In genomic region chr17:41919840-41920579, GRCh38 we compare ENCODE assay signal across 9 cellular contexts. TPM values are rescaled to one million over a fixed set of nuclear protein-coding genes. Genes with fewer than 3 reads are reported as not detected.
DNase-seq lines count a peak whose midpoint lies in the region; ATAC-seq and TF ChIP-seq lines count a peak whose summit lies in the region.
"Had no signal": no experiment of that assay in that cellular context is flagged by ENCODE, and none has a peak within 500 bp of the region (broad histone marks: within the 10 kb centered on the region; RNA-seq: fewer than 3 reads in every experiment).

No MANE protein-coding gene starts in this region.

- H3K4me1 Mint-ChIP-seq in activated T-cell treated with anti-CD3 and anti-CD28 coated beads, Interleukin-2, amount 50 U/mL, for 72 hours (ENCODE audit: low read depth), result peaks cover 26% of the 10 kb centered on the region

- H3K27ac Mint-ChIP-seq in activated T-cell treated with anti-CD3 and anti-CD28 coated beads, Interleukin-2, amount 50 U/mL, for 72 hours, result no peak overlapping the region

- H3K9ac ChIP-seq in iPS-20b (ENCODE audit: low read depth, low read length), result peak overlapping the region; percentile 80; the same call in 1 of the 2 replicates

- peak; percentile 5 for DNase-seq in NCI-H2196 (lab: John Stamatoyannopoulos, UW; ENCODE audit: unreplicated experiment)
- no peak for DNase-seq in NCI-H2196 treated with DMSO at 0.1 percent for 48 hours (lab: John Stamatoyannopoulos, UW; ENCODE audit: unreplicated experiment)
- peak in 1 of 2 donors; percentile 6 for DNase-seq in activated T-cell treated with anti-CD3 and anti-CD28 coated beads, Interleukin-2, amount 50 U/mL, for 72 hours
- DNase-seq in stomach, result no peak
- DNase-seq: activated CD8-positive, alpha-beta memory T cell treated with anti-CD3 and anti-CD28 coated beads, Interleukin-2, amount 50 U/mL, for 4 hours had no signal

- H3K27ac ChIP-seq in iPS-20b (ENCODE audit: low read length) (peak overlapping the region; percentile 15), stomach (peak overlapping the region in 3 of 5 donors; percentile 90 to 94 (median 94))

- 67 to 77% (median 74%) methylated on average over 7 of the region's 7 CpGs for WGBS in stomach, 5 donors

- H3K4me1 ChIP-seq in iPS-20b (ENCODE audit: insufficient read depth, low read length), result peaks cover 21% of the 10 kb centered on the region; the same call in 1 of the 2 replicates
- peaks cover 30 to 43% (median 38%) of the 10 kb centered on the region in 4 donors for H3K4me1 ChIP-seq in stomach

- no peaks in the 10 kb centered on the region for H3K27me3 Mint-ChIP-seq in activated T-cell treated with anti-CD3 and anti-CD28 coated beads, Interleukin-2, amount 50 U/mL, for 72 hours (ENCODE audit: low read depth)

- no peaks in the 10 kb centered on the region for H3K27me3 ChIP-seq in iPS-20b (ENCODE audit: insufficient read depth, low read length)
- no peaks in the 10 kb centered on the region for H3K27me3 ChIP-seq in stomach

- intact Hi-C loops in stomach (cut with DNase I; ENCODE audit: low total_unique reads), result no loop called here

- no peak for TF ChIP-seq CTCF in stomach (IDR thresholded peaks at IDR 0.05)

- H3K9me3 Mint-ChIP-seq in activated T-cell treated with anti-CD3 and anti-CD28 coated beads, Interleukin-2, amount 50 U/mL, for 72 hours, result no peaks in the 10 kb centered on the region

- peak overlapping the region; percentile 95 to 97 for H3K4me3 Mint-ChIP-seq in activated T-cell treated with anti-CD3 and anti-CD28 coated beads, Interleukin-2, amount 50 U/mL, for 72 hours

- ATAC-seq in activated T-cell treated with anti-CD3 and anti-CD28 coated beads, Interleukin-2, amount 50 U/mL, for 72 hours (replicated peaks in 1 of 2), result no peak
- no peak for ATAC-seq in GM21423 (IDR thresholded peaks at IDR 0.05; ENCODE audit: unreplicated experiment)
- no peak for ATAC-seq in HG02798 (IDR thresholded peaks at IDR 0.05; ENCODE audit: poor library complexity, unreplicated experiment)
- ATAC-seq in HG02571 (IDR thresholded peaks at IDR 0.05; ENCODE audit: unreplicated experiment), result no peak

- H3K36me3 ChIP-seq in iPS-20b (ENCODE audit: insufficient read depth, low read depth, low read length) (peaks cover under 1% of the 10 kb centered on the region; the same call in 1 of the 2 replicates), stomach (no peaks in the 10 kb centered on the region)

- no peak for TF ChIP-seq POLR2A in stomach (IDR thresholded peaks at IDR 0.05)

- H3K36me3 Mint-ChIP-seq in activated T-cell treated with anti-CD3 and anti-CD28 coated beads, Interleukin-2, amount 50 U/mL, for 72 hours (ENCODE audit: insufficient read depth in 2 of 2), result peaks cover 0 to 2% of the 10 kb centered on the region in 2 donors

- no peaks in the 10 kb centered on the region for H3K9me3 ChIP-seq in iPS-20b (ENCODE audit: insufficient read depth, low read depth, low read length)
- no peaks in the 10 kb centered on the region for H3K9me3 ChIP-seq in stomach

- H3K4me3 ChIP-seq in iPS-20b (ENCODE audit: low read length) (peak overlapping the region; percentile 73), stomach (peak overlapping the region in 1 of 4 donors; percentile 98)

- TF ChIP-seq EP300 in stomach (IDR thresholded peaks at IDR 0.05), result no peak

RNA-seq across cellular contexts. Expression of gene ACLY, which starts 1.3 kb away (rescaled TPM):
- 100 to 1,000 TPM; 124 to 129 TPM for total RNA-seq in activated T-cell treated with anti-CD3 and anti-CD28 coated beads, Interleukin-2, amount 50 U/mL, for 72 hours
- 100 to 1,000 TPM in 1 of 5 donors, 10 to 100 TPM in 4; 29.8 to 121 (median 48.7) TPM for total RNA-seq in stomach
- polyA plus RNA-seq in stomach, result 10 to 100 TPM; 19.8 to 23.8 (median 23.5) TPM

RNA-seq across cellular contexts. Expression of gene ODAD4, which starts 10.4 kb away (rescaled TPM):
- 1 to 10 TPM in 1 of 2 donors, under 1 TPM in 1; 0.72 to 1.6 TPM for total RNA-seq in activated T-cell treated with anti-CD3 and anti-CD28 coated beads, Interleukin-2, amount 50 U/mL, for 72 hours
- total RNA-seq in stomach, result 1 to 10 TPM in 1 of 5 donors, not detected in 4; 1.3 TPM
- polyA plus RNA-seq in stomach, result 1 to 10 TPM in 1 of 3 donors, under 1 TPM in 2; 0.78 to 2.1 (median 0.81) TPM

RNA-seq across cellular contexts. Expression of gene CNP, which starts 46.6 kb away (rescaled TPM):
- total RNA-seq in activated T-cell treated with anti-CD3 and anti-CD28 coated beads, Interleukin-2, amount 50 U/mL, for 72 hours, result 10 to 100 TPM; 51.4 to 53.8 TPM
- 10 to 100 TPM; 21.0 to 47.2 (median 30.7) TPM for total RNA-seq in stomach
- polyA plus RNA-seq in stomach, result 10 to 100 TPM; 27.3 to 29.1 (median 29.0) TPM

RNA-seq across cellular contexts. Expression of gene KLHL11, which starts 54.8 kb away (rescaled TPM):
- 10 to 100 TPM; 17.6 to 24.4 TPM for total RNA-seq in activated T-cell treated with anti-CD3 and anti-CD28 coated beads, Interleukin-2, amount 50 U/mL, for 72 hours
- total RNA-seq in stomach, result 10 to 100 TPM in 3 of 5 donors, 1 to 10 TPM in 2; 1.8 to 26.4 (median 11.2) TPM
- under 1 TPM; 0.43 to 0.87 (median 0.61) TPM for polyA plus RNA-seq in stomach
